ENCODE assay signal across 8 cellular contexts in the genomic region with DNA sequence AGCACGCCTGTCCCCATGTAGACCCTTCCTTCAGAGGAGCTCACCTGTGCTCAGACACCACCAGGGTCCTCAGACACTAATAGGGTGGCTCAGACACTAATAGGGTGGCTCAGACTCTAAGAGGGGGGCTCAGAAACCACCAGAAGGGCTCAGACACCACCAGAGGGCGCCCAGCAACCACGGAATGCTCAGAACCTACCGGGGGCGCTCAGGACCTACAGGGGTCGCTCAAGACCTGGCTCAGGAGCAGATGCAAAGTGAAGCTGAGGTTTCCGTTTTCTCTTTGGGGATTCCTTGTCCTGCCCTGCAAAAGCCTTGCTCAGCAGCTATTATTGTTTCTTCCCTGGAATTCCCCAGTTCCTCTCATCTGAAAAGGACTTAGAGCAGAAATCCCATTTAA.
DNase-seq lines count a peak whose midpoint lies in the region; ATAC-seq lines count a peak whose summit lies in the region.
"Not testable (repeated sequence)": the region's sequence is repeated elsewhere in the genome, so short reads cannot be mapped to it uniquely, and the experiment has no call there.

No MANE protein-coding gene starts in this region.

- not testable (repeated sequence) for H3K4me1 Mint-ChIP-seq in activated CD8-positive, alpha-beta memory T cell treated with anti-CD3 and anti-CD28 coated beads, Interleukin-2, amount 10 ng/mL, durations not matched to agents 7 days and 5 days; naive thymus-derived CD8-positive, alpha-beta T cell

- ATAC-seq in GM18502 (IDR thresholded peaks at IDR 0.05; ENCODE audit: poor library complexity, unreplicated experiment) (peak; percentile 97), GM19043 (IDR thresholded peaks at IDR 0.05; ENCODE audit: low read depth, unreplicated experiment) (peak; percentile 95), GM21423 (IDR thresholded peaks at IDR 0.05; ENCODE audit: unreplicated experiment) (peak; percentile 99), HG02678 (IDR thresholded peaks at IDR 0.05; ENCODE audit: unreplicated experiment) (peak; percentile 99), HG03064 (IDR thresholded peaks at IDR 0.05; ENCODE audit: low read depth, unreplicated experiment) (peak; percentile 65), HG03457 (IDR thresholded peaks at IDR 0.05; ENCODE audit: unreplicated experiment) (peak; percentile 76)
- ATAC-seq in activated CD8-positive, alpha-beta memory T cell treated with anti-CD3 and anti-CD28 coated beads, Interleukin-2, amount 10 ng/mL, durations not matched to agents 7 days and 5 days = peak; percentile 99
- ATAC-seq in naive thymus-derived CD8-positive, alpha-beta T cell = peak; percentile 98 to 100

- not testable (repeated sequence) for H3K36me3 Mint-ChIP-seq in activated CD8-positive, alpha-beta memory T cell treated with anti-CD3 and anti-CD28 coated beads, Interleukin-2, amount 10 ng/mL, durations not matched to agents 7 days and 5 days; naive thymus-derived CD8-positive, alpha-beta T cell

- CTCF ChIA-PET in activated CD8-positive, alpha-beta memory T cell treated with anti-CD3 and anti-CD28 coated beads, Interleukin-2, amount 10 ng/mL, durations not matched to agents 7 days and 5 days (lab: Charles Lee) = not testable (repeated sequence)

- not testable (repeated sequence) for H3K27ac Mint-ChIP-seq in activated CD8-positive, alpha-beta memory T cell treated with anti-CD3 and anti-CD28 coated beads, Interleukin-2, amount 10 ng/mL, durations not matched to agents 7 days and 5 days; naive thymus-derived CD8-positive, alpha-beta T cell

- DNase-seq in activated CD8-positive, alpha-beta memory T cell treated with anti-CD3 and anti-CD28 coated beads, Interleukin-2, amount 10 ng/mL, durations not matched to agents 7 days and 5 days; naive thymus-derived CD8-positive, alpha-beta T cell: not testable (repeated sequence)

- H3K4me3 Mint-ChIP-seq in activated CD8-positive, alpha-beta memory T cell treated with anti-CD3 and anti-CD28 coated beads, Interleukin-2, amount 10 ng/mL, durations not matched to agents 7 days and 5 days; naive thymus-derived CD8-positive, alpha-beta T cell: not testable (repeated sequence)

- POLR2A ChIA-PET in naive thymus-derived CD8-positive, alpha-beta T cell (lab: Charles Lee) = not testable (repeated sequence)

- H3K27me3 Mint-ChIP-seq in activated CD8-positive, alpha-beta memory T cell treated with anti-CD3 and anti-CD28 coated beads, Interleukin-2, amount 10 ng/mL, durations not matched to agents 7 days and 5 days; naive thymus-derived CD8-positive, alpha-beta T cell: not testable (repeated sequence)

- H3K9me3 Mint-ChIP-seq in activated CD8-positive, alpha-beta memory T cell treated with anti-CD3 and anti-CD28 coated beads, Interleukin-2, amount 10 ng/mL, durations not matched to agents 7 days and 5 days (ENCODE audit: low read depth); naive thymus-derived CD8-positive, alpha-beta T cell: not testable (repeated sequence)
